In genomic region chr1:3180915-3181314, GRCh38 we compare ENCODE assay signal across 22 cellular contexts.
"Had no signal": no experiment of that assay in that cellular context is flagged by ENCODE, and none has a peak within 500 bp of the region (broad histone marks: within the 10 kb centered on the region; RNA-seq: fewer than 3 reads in every experiment).

No MANE protein-coding gene starts in this region.

- H3K27me3 ChIP-seq: hepatocyte, neural progenitor cell, ovary, right atrium auricular region, right lobe of liver, tibial artery, uterus had no signal

- H3K36me3 ChIP-seq: left ventricle myocardium inferior, neural progenitor cell, ovary, right atrium auricular region, right lobe of liver, suprapubic skin, thoracic aorta, uterus had no signal

- H3K4me1 ChIP-seq: right lobe of liver, uterus had no signal

- H2AFZ ChIP-seq: hepatocyte, neural progenitor cell had no signal

- H3K79me2 ChIP-seq: hepatocyte had no signal

- H3K4me3 ChIP-seq: hepatocyte, left ventricle myocardium inferior, lung, neural progenitor cell, ovary, right atrium auricular region, right lobe of liver, skin epidermis, suprapubic skin, thoracic aorta, tibial artery, uterus had no signal

- ATAC-seq: natural killer cell; right lobe of liver; stimulated activated naive B cell treated with anti-CD40 and anti-IgM and Interleukin-4, amounts not matched to agents 10 μg/mL and 1 μg/mL and 100 μg/mL, for 72 hours had no signal

- DNase-seq: islet precursor cell; left ventricle myocardium inferior; mesendoderm; naive B cell; natural killer cell; nephron progenitor cell; ovary; right lobe of liver; stimulated activated CD4-positive, alpha-beta T cell treated with anti-CD3 and anti-CD28 coated beads, Interleukin-12 subunit alpha, Interleukin-12 subunit beta, amount 100 ng/mL, for 4 hours; stimulated activated CD4-positive, alpha-beta T cell treated with anti-CD3 and anti-CD28 coated beads, Interleukin-15, amount 100 ng/mL, for 24 hours; stimulated activated CD4-positive, alpha-beta T cell treated with anti-CD3 and anti-CD28 coated beads, Interleukin-2, amount 100 ng/mL, for 24 hours; stimulated activated CD4-positive, alpha-beta T cell treated with anti-CD3 and anti-CD28 coated beads, Interleukin-4, amount 100 ng/mL, for 1 hour; stimulated activated naive B cell treated with anti-CD40 and anti-IgM and Interleukin-4, amounts not matched to agents 10 μg/mL and 1 μg/mL and 100 μg/mL, for 72 hours; tibial artery; uterus had no signal

- H3K9ac ChIP-seq: neural progenitor cell had no signal

- H3K27ac ChIP-seq: hepatocyte, left ventricle myocardium inferior, neural progenitor cell, ovary, right atrium auricular region, right lobe of liver, skin epidermis, suprapubic skin, uterus had no signal

- H3K9me3 ChIP-seq: left ventricle myocardium inferior, ovary, right atrium auricular region, right lobe of liver, suprapubic skin, thoracic aorta, tibial artery, uterus had no signal

- H3K4me2 ChIP-seq: hepatocyte, neural progenitor cell had no signal
